In genomic region chr4:185080545-185080944, GRCh38 we compare ENCODE assay signal across 26 cellular contexts.
"Had no signal": no experiment of that assay in that cellular context is flagged by ENCODE, and none has a peak within 500 bp of the region (broad histone marks: within the 10 kb centered on the region; RNA-seq: fewer than 3 reads in every experiment).

No MANE protein-coding gene starts in this region.

- H3K4me1 ChIP-seq: left ventricle myocardium inferior, stomach, testis, thyroid gland, upper lobe of left lung, vagina had no signal

- ATAC-seq: mucosa of descending colon; naive thymus-derived CD4-positive, alpha-beta T cell; natural killer cell treated with Interleukin-12 subunit alpha and Interleukin-12 subunit beta and Interleukin-15 and Interleukin-18, amount 100 ng/mL, for 72 hours; right cardiac atrium; sciatic nerve; stimulated activated naive B cell treated with anti-CD40 and anti-IgM and Interleukin-4, amounts not matched to agents 10 μg/mL and 1 μg/mL and 100 μg/mL, for 72 hours; stimulated activated naive CD8-positive, alpha-beta T cell treated with anti-CD3 and anti-CD28 coated beads, Interleukin-15, Interleukin-2, amounts not matched to agents 100 U/mL and 50 U/mL, for 24 hours had no signal

- H3K4me1 Mint-ChIP-seq: naive thymus-derived CD4-positive, alpha-beta T cell had no signal

- H3K36me3 ChIP-seq: left ventricle myocardium inferior, ovary, stomach, thyroid gland, transverse colon, upper lobe of left lung, vagina had no signal

- H3K9me3 ChIP-seq: left ventricle myocardium inferior, mucosa of descending colon, ovary, stomach, testis, thyroid gland, transverse colon, upper lobe of left lung, vagina had no signal

- DNase-seq: hypothalamus; islet precursor cell; left ventricle myocardium inferior; midbrain; mucosa of descending colon; naive thymus-derived CD4-positive, alpha-beta T cell; ovary; retina; right cardiac atrium; stimulated activated CD4-positive, alpha-beta T cell treated with anti-CD3 and anti-CD28 coated beads, Interleukin-12 subunit alpha, Interleukin-12 subunit beta, amount 100 ng/mL, for 4 hours; stimulated activated CD4-positive, alpha-beta T cell treated with anti-CD3 and anti-CD28 coated beads, Interleukin-15, amount 100 ng/mL, for 24 hours; stimulated activated CD4-positive, alpha-beta T cell treated with anti-CD3 and anti-CD28 coated beads, Interleukin-2, amount 100 ng/mL, for 24 hours; stimulated activated CD4-positive, alpha-beta T cell treated with anti-CD3 and anti-CD28 coated beads, Interleukin-4, amount 100 ng/mL, for 1 hour; stimulated activated naive B cell treated with anti-CD40 and anti-IgM and Interleukin-4, amounts not matched to agents 10 μg/mL and 1 μg/mL and 100 μg/mL, for 72 hours; stimulated activated naive CD8-positive, alpha-beta T cell treated with anti-CD3 and anti-CD28 coated beads, Interleukin-15, Interleukin-2, amounts not matched to agents 100 U/mL and 50 U/mL, for 24 hours; stomach; testis; thyroid gland; transverse colon; upper lobe of left lung had no signal

- H3K27ac Mint-ChIP-seq: naive thymus-derived CD4-positive, alpha-beta T cell; natural killer cell treated with Interleukin-12 subunit alpha and Interleukin-12 subunit beta and Interleukin-15 and Interleukin-18, amount 100 ng/mL, for 72 hours; progenitor cell of endocrine pancreas; stimulated activated naive B cell treated with anti-CD40 and anti-IgM and Interleukin-4, amounts not matched to agents 10 μg/mL and 1 μg/mL and 100 μg/mL, for 72 hours had no signal

- H3K27me3 ChIP-seq: ovary, stomach, testis, thyroid gland, transverse colon, upper lobe of left lung, vagina had no signal

- H3K4me3 ChIP-seq: left ventricle myocardium inferior, lung, mucosa of descending colon, ovary, skin epidermis, stomach, testis, thyroid gland, transverse colon, upper lobe of left lung, vagina had no signal

- H3K27ac ChIP-seq: left ventricle myocardium inferior, ovary, skin epidermis, stomach, testis, thyroid gland, transverse colon, upper lobe of left lung, vagina had no signal

- H3K36me3 Mint-ChIP-seq: naive thymus-derived CD4-positive, alpha-beta T cell; natural killer cell treated with Interleukin-12 subunit alpha and Interleukin-12 subunit beta and Interleukin-15 and Interleukin-18, amount 100 ng/mL, for 72 hours; stimulated activated naive B cell treated with anti-CD40 and anti-IgM and Interleukin-4, amounts not matched to agents 10 μg/mL and 1 μg/mL and 100 μg/mL, for 72 hours had no signal

- H3K9me3 Mint-ChIP-seq: naive thymus-derived CD4-positive, alpha-beta T cell; natural killer cell treated with Interleukin-12 subunit alpha and Interleukin-12 subunit beta and Interleukin-15 and Interleukin-18, amount 100 ng/mL, for 72 hours; stimulated activated naive B cell treated with anti-CD40 and anti-IgM and Interleukin-4, amounts not matched to agents 10 μg/mL and 1 μg/mL and 100 μg/mL, for 72 hours had no signal

- H3K4me3 Mint-ChIP-seq: naive thymus-derived CD4-positive, alpha-beta T cell; natural killer cell treated with Interleukin-12 subunit alpha and Interleukin-12 subunit beta and Interleukin-15 and Interleukin-18, amount 100 ng/mL, for 72 hours; stimulated activated naive B cell treated with anti-CD40 and anti-IgM and Interleukin-4, amounts not matched to agents 10 μg/mL and 1 μg/mL and 100 μg/mL, for 72 hours had no signal
